In the genomic region with DNA sequence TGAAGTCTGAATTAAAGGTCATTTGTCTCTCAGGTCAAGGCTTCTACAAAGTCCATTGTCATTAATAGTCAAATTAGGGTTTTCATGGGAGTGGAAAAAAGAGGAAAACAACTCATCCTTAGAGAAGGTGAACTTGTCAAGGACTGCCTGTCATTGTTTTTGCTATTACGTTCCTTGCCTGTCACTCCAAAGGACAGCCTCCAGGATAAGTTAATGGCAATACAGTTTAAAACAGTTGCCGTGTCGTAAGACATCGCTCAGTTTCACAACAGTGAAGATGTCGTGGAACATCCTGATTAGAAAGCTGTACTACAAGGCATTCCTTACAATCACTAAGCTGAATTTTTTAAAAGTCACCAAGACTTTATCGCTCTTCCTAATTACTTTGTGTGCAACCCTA, we compare ENCODE assay signal across 3 cellular contexts.
TF ChIP-seq lines count a peak whose summit lies in the region.

No MANE protein-coding gene starts in this region.

TF ChIP-seq in GM23338, 12 proteins besides CTCF, POLR2A, EP300 and RAD21 (continues in another document):
- TF ChIP-seq POLR2AphosphoS5 (IDR thresholded peaks at IDR 0.05; ENCODE audit: low read depth) (no peak), STAT1 (IDR thresholded peaks at IDR 0.05; ENCODE audit: unreplicated experiment) (no peak)
- TF ChIP-seq, protein P1, sequence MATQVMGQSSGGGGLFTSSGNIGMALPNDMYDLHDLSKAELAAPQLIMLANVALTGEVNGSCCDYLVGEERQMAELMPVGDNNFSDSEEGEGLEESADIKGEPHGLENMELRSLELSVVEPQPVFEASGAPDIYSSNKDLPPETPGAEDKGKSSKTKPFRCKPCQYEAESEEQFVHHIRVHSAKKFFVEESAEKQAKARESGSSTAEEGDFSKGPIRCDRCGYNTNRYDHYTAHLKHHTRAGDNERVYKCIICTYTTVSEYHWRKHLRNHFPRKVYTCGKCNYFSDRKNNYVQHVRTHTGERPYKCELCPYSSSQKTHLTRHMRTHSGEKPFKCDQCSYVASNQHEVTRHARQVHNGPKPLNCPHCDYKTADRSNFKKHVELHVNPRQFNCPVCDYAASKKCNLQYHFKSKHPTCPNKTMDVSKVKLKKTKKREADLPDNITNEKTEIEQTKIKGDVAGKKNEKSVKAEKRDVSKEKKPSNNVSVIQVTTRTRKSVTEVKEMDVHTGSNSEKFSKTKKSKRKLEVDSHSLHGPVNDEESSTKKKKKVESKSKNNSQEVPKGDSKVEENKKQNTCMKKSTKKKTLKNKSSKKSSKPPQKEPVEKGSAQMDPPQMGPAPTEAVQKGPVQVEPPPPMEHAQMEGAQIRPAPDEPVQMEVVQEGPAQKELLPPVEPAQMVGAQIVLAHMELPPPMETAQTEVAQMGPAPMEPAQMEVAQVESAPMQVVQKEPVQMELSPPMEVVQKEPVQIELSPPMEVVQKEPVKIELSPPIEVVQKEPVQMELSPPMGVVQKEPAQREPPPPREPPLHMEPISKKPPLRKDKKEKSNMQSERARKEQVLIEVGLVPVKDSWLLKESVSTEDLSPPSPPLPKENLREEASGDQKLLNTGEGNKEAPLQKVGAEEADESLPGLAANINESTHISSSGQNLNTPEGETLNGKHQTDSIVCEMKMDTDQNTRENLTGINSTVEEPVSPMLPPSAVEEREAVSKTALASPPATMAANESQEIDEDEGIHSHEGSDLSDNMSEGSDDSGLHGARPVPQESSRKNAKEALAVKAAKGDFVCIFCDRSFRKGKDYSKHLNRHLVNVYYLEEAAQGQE (IDR thresholded peaks at IDR 0.05; ENCODE audit: unreplicated experiment): no peak

TF ChIP-seq in H1, 55 proteins besides CTCF, POLR2A, EP300 and RAD21:
- no peak for TF ChIP-seq KDM5A (IDR thresholded peaks at IDR 0.05; ENCODE audit: low read length)
- TF ChIP-seq SIRT6 (IDR thresholded peaks at IDR 0.05; ENCODE audit: low read length): no peak
- no peak for TF ChIP-seq HDAC6 (IDR thresholded peaks at IDR 0.05; ENCODE audit: low read depth, low read length)
- TF ChIP-seq ATF3 (IDR thresholded peaks at IDR 0.05; ENCODE audit: insufficient read depth, low read depth, low read length): no peak
- no peak for TF ChIP-seq CHD2 (IDR thresholded peaks at IDR 0.05; ENCODE audit: low read length)
- no peak for TF ChIP-seq SP1 (IDR thresholded peaks at IDR 0.05; ENCODE audit: low read depth, low read length)

TF ChIP-seq in neural cell, 6 proteins besides CTCF, POLR2A, EP300 and RAD21:
- TF ChIP-seq TAF1 (IDR thresholded peaks at IDR 0.05; ENCODE audit: low read depth) (no peak), POLR2AphosphoS5 (IDR thresholded peaks at IDR 0.05) (peak; percentile 92)
- TF ChIP-seq, protein P1 (IDR thresholded peaks at IDR 0.05; ENCODE audit: borderline replicate concordance): peak; percentile 41
